Comparison of ENCODE assay signal across 7 cellular contexts in the genomic region with DNA sequence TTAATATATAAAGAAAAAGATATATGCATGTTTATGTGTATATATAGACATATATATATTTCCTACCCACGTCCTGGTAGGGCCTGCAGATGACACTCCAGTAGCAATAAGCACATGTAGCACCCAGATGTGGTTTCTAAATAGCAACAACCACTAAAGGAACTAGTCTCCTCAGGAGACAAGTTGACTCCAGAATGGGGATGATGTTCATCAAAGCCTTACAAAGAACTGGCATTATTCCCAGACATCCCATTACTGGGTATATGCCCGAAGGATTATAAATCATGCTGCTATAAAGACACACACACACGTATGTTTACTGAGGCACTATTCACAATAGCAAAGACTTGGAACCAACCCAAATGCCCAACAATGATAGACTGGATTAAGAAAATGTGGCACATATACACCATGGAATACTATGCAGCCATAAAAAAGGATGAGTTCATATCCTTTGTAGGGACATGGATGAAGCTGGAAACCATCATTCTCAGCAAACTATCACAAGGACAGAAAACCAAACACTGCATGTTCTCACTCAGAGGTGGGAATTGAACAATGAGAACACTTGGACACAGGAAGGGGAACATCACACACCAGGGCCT. TPM values are rescaled to one million over a fixed set of nuclear protein-coding genes. Genes with fewer than 3 reads are reported as not detected.
"Had no signal": no experiment of that assay in that cellular context is flagged by ENCODE, and none has a peak within 500 bp of the region (broad histone marks: within the 10 kb centered on the region; RNA-seq: fewer than 3 reads in every experiment).

No MANE protein-coding gene starts in this region.

RNA-seq across cellular contexts. Expression of gene GDF5, which starts 34.6 kb away (rescaled TPM):
- total RNA-seq: activated CD8-positive, alpha-beta memory T cell treated with anti-CD3 and anti-CD28 coated beads for 36 hours; activated naive CD4-positive, alpha-beta T cell treated with anti-CD3 and anti-CD28 coated beads for 36 hours; activated T-helper 1 cell treated with anti-CD3 and anti-CD28 coated beads, Interleukin-12 subunit alpha, Interleukin-12 subunit beta, Interleukin-2, Interleukin-4 antibody, amounts not matched to agents 30 ng/mL and 10 ng/mL and 1 ng/mL, durations not matched to agents 14 hours and 24 hours and 36 hours; endodermal cell; gastrocnemius medialis; mononuclear cell; natural killer cell had no signal
